ENCODE assay signal across 16 cellular contexts in genomic region chr2:191001032-191001431, GRCh38. TPM values are rescaled to one million over a fixed set of nuclear protein-coding genes. Genes with fewer than 3 reads are reported as not detected.
DNase-seq lines count a peak whose midpoint lies in the region; ATAC-seq, FAIRE-seq and TF ChIP-seq lines count a peak whose summit lies in the region.
"Had no signal": no experiment of that assay in that cellular context is flagged by ENCODE, and none has a peak within 500 bp of the region (broad histone marks: within the 10 kb centered on the region; RNA-seq: fewer than 3 reads in every experiment).

No MANE protein-coding gene starts in this region.

- peak overlapping the region; percentile 48 for H3K27ac Mint-ChIP-seq in CD4-positive, alpha-beta T cell

- CTCF ChIA-PET in CD4-positive, alpha-beta T cell (lab: Charles Lee): interaction anchor here (1.3 kb wide), 1 partner anchor 18 kb away, joined by 3 read pairs; no protein-coding TSS in a partner anchor
- CTCF ChIA-PET in GM12878 (lab: Yijun Ruan, JAX): interaction anchor here (1.5 kb wide), 1 partner anchor 10 kb away, joined by 4 read pairs; no protein-coding TSS in a partner anchor

- peaks cover 28% of the 10 kb centered on the region for H3K79me2 ChIP-seq in GM12878 (ENCODE audit: control insufficient read depth, insufficient read depth, low read length)

- peaks cover 2% of the 10 kb centered on the region; the same call in 1 of the 2 replicates for H3K4me1 ChIP-seq in GM12878 (ENCODE audit: control insufficient read depth, insufficient read depth, low read length)
- peaks cover 0 to 7% of the 10 kb centered on the region in 2 donors for H3K4me1 ChIP-seq in left lung
- H3K4me1 ChIP-seq in esophagus muscularis mucosa: peaks cover 0 to 15% (median 8%) of the 10 kb centered on the region in 4 donors

- peaks cover 63% of the 10 kb centered on the region for H3K4me1 Mint-ChIP-seq in CD4-positive, alpha-beta T cell (ENCODE audit: low read depth)

- no TSS peak for BruUV-seq in GM12878 (replicated peaks; lab: Mats Ljungman, UMichigan)

- 55% methylated on average over 2 of the region's 2 CpGs for WGBS in GM12878 (ENCODE audit: insufficient coverage, insufficient replicate concordance, low lambda C conversion rate, missing lambda C conversion rate)
- 69% methylated on average over 2 of the region's 2 CpGs for WGBS in esophagus muscularis mucosa

- POLR2A ChIA-PET in CD4-positive, alpha-beta T cell (lab: Charles Lee): interaction anchor here (5.4 kb wide), 1 partner anchor 12 kb away, joined by 29 read pairs; the partner anchor contains the start of gene STAT1
- POLR2A ChIA-PET in GM12878 (lab: Charles Lee): interaction anchor here (0.6 to 1.1 kb wide), 4 partner anchors 11 to 147 kb away, joined by 3 to 10 read pairs (median 5); no protein-coding TSS in a partner anchor

- H3K9me3 ChIP-seq in CD4-positive, alpha-beta T cell (ENCODE audit: control insufficient read depth, low read length): no peaks in the 10 kb centered on the region
- H3K9me3 ChIP-seq in GM12878 (replicated peaks; ENCODE audit: control insufficient read depth, insufficient read depth, low read length): peaks cover 24% of the 10 kb centered on the region
- no peaks in the 10 kb centered on the region for H3K9me3 ChIP-seq in left lung
- no peaks in the 10 kb centered on the region for H3K9me3 ChIP-seq in esophagus muscularis mucosa

- H3K9me3 Mint-ChIP-seq in CD4-positive, alpha-beta T cell: no peaks in the 10 kb centered on the region

- FAIRE-seq in GM12892 (lab: Jason Lieb, UNC): no peak
- FAIRE-seq in GM12878 (lab: Jason Lieb, UNC): no peak
- no peak for FAIRE-seq in D721Med (lab: Jason Lieb, UNC)
- FAIRE-seq: GM12891 had no signal

- no peak for DNase-seq in CD4-positive, alpha-beta T cell
- no peak for DNase-seq in GM12892 (ENCODE audit: insufficient read length)
- DNase-seq in GM12878 (ENCODE audit: low read depth, low spot score): no peak
- DNase-seq in left lung: no peak
- DNase-seq in D721Med (ENCODE audit: insufficient read length, low spot score): no peak
- DNase-seq in DMS153 (lab: John Stamatoyannopoulos, UW): no peak
- DNase-seq in esophagus muscularis mucosa (ENCODE audit: extremely low spot score): no peak
- DNase-seq: GF-D8; head of caudate nucleus; KG1; NCI-H1092; NCI-H510A treated with DMSO at 0.1 percent for 48 hours; stimulated activated CD4-positive, alpha-beta T cell treated with anti-CD3 and anti-CD28 coated beads, Interleukin-2, amount 100 ng/mL, for 48 hours; WERI-Rb-1 had no signal

- ATAC-seq in CD4-positive, alpha-beta T cell (ENCODE audit: poor library complexity): no peak
- ATAC-seq in GM12878: no peak
- ATAC-seq in left lung: peak; percentile 70

- no peaks in the 10 kb centered on the region for H3K27me3 ChIP-seq in CD4-positive, alpha-beta T cell (ENCODE audit: control insufficient read depth, insufficient read depth, low read length)
- no peaks in the 10 kb centered on the region for H3K27me3 ChIP-seq in GM12878 (replicated peaks in 1 of 2; ENCODE audit: control insufficient read depth in 2 of 2, insufficient read depth in 2 of 2, low read length in 1 of 2)
- no peaks in the 10 kb centered on the region for H3K27me3 ChIP-seq in left lung
- no peaks in the 10 kb centered on the region for H3K27me3 ChIP-seq in esophagus muscularis mucosa

- SMC1A ChIA-PET in GM12878 (lab: Charles Lee; ENCODE audit: uncharacterized antibody, unreplicated experiment): interaction anchor here (0.9 to 2.0 kb wide), 3 partner anchors 26 to 38 kb away, joined by 3 to 5 read pairs (median 5); no protein-coding TSS in a partner anchor

- H3K36me3 ChIP-seq in GM12878 (ENCODE audit: control insufficient read depth in 2 of 2, insufficient read depth in 2 of 2, low read length in 1 of 2): peaks cover 41 to 84% of the 10 kb centered on the region in 2 experiments
- H3K36me3 ChIP-seq in left lung: peaks cover 0 to 100% of the 10 kb centered on the region in 2 donors
- peaks cover 70 to 100% (median 84%) of the 10 kb centered on the region in 4 donors for H3K36me3 ChIP-seq in esophagus muscularis mucosa

- in situ Hi-C loops in GM12878 (cut with MboI): no loop called here

- peaks cover 28% of the 10 kb centered on the region for H4K20me1 ChIP-seq in GM12878 (ENCODE audit: control insufficient read depth, insufficient read depth)

- H3K27me3 Mint-ChIP-seq in CD4-positive, alpha-beta T cell: no peaks in the 10 kb centered on the region

- H3K36me3 Mint-ChIP-seq in CD4-positive, alpha-beta T cell (ENCODE audit: low read depth): peaks cover 98% of the 10 kb centered on the region

- TF ChIP-seq POLR2A in GM12892 (IDR thresholded peaks at IDR 0.05; ENCODE audit: low read depth, low read length) (0 out of 2 replicates have a peak, but pooled peaks have one; percentile 29), GM12878 (IDR thresholded peaks at IDR 0.05; ENCODE audit: low read depth, low read length) (peak; percentile 60; the same call in 1 of the 2 replicates), esophagus muscularis mucosa (IDR thresholded peaks at IDR 0.05; ENCODE audit: low read depth) (no peak)

- H3K27ac ChIP-seq in CD4-positive, alpha-beta T cell (ENCODE audit: low read depth, low read length): no peak overlapping the region
- H3K27ac ChIP-seq in GM12878 (ENCODE audit: control insufficient read depth, insufficient read depth) (no peak overlapping the region), left lung (peak overlapping the region; percentile 11 to 27), esophagus muscularis mucosa (replicated peaks in 1 of 4) (no peak overlapping the region)
- H3K27ac ChIP-seq: WERI-Rb-1 had no signal

- no peak overlapping the region for H3K4me2 ChIP-seq in GM12878 (ENCODE audit: control insufficient read depth, insufficient read depth)

- no peak for TF ChIP-seq CTCF in CD4-positive, alpha-beta T cell (IDR thresholded peaks at IDR 0.05)
- TF ChIP-seq CTCF in GM12878 (IDR thresholded peaks at IDR 0.05 in 2 of 3, conservative IDR thresholded peaks at IDR 0.05 in 1 of 3; ENCODE audit: control insufficient read depth in 2 of 3, extremely low read depth in 1 of 3, insufficient read depth in 1 of 3, low read depth in 3 of 3, low read length in 3 of 3) (no peak), left lung (IDR thresholded peaks at IDR 0.05) (no peak), D721Med (IDR thresholded peaks at IDR 0.05; ENCODE audit: insufficient read depth, missing control alignments) (no peak), esophagus muscularis mucosa (IDR thresholded peaks at IDR 0.05) (no peak)

- TF ChIP-seq EP300 in GM12878 (IDR thresholded peaks at IDR 0.05; ENCODE audit: borderline replicate concordance in 1 of 2, control insufficient read depth in 1 of 2, low read depth in 2 of 2, low read length in 2 of 2) (no peak), esophagus muscularis mucosa (IDR thresholded peaks at IDR 0.05) (no peak)

- H3K4me3 ChIP-seq in GM12878: no peak overlapping the region
- no peak overlapping the region for H3K4me3 ChIP-seq in left lung
- no peak overlapping the region for H3K4me3 ChIP-seq in esophagus muscularis mucosa
- H3K4me3 ChIP-seq: lung had no signal

- no peak for TF ChIP-seq RAD21 in GM12878 (IDR thresholded peaks at IDR 0.05; ENCODE audit: insufficient read depth, low read depth, low read length)

- H3K9ac ChIP-seq in GM12878 (ENCODE audit: control insufficient read depth, insufficient read depth, low read length): no peak overlapping the region

- H3K4me3 Mint-ChIP-seq in CD4-positive, alpha-beta T cell: no peak overlapping the region

- RAD21 ChIA-PET in GM12878 (lab: Charles Lee; ENCODE audit: unreplicated experiment): no interaction called here

- intact Hi-C loops in CD4-positive, alpha-beta T cell (cut with DNase I, micrococcal nuclease): no loop called here
- intact Hi-C loops in GM12878 (cut with micrococcal nuclease; ENCODE audit: unreplicated experiment) (no loop called here), left lung (cut with DNase I) (no loop called here), esophagus muscularis mucosa (cut with DNase I) (no loop called here)

- no peak overlapping the region for H2AFZ ChIP-seq in GM12878 (ENCODE audit: control insufficient read depth, low read depth, low read length)

TF ChIP-seq in GM12878, 131 proteins besides CTCF, POLR2A, EP300 and RAD21:
- no peak for TF ChIP-seq ATF3 (IDR thresholded peaks at IDR 0.05; ENCODE audit: borderline replicate concordance, extremely low read depth, low read depth, low read length)
- TF ChIP-seq POLR2AphosphoS5 (IDR thresholded peaks at IDR 0.05; ENCODE audit: low read length): peak; percentile 6; the same call in 1 of the 2 replicates

RNA-seq across cellular contexts. Expression of gene STAT1, which starts 12.9 kb away (rescaled TPM):
- 10 to 100 TPM; 56.6 to 57.8 TPM for total RNA-seq in CD4-positive, alpha-beta T cell
- polyA plus RNA-seq in GM12892 (2012; ENCODE audit: missing spikeins): 219 TPM
- total RNA-seq in GM12878 (2013; cell fraction: nucleolus; rRNA removed): 234 and 236 TPM in 2 replicates
- 266 and 304 TPM in 2 replicates for total RNA-seq in GM12878 (2014; rRNA removed)
- 249 and 277 TPM in 2 replicates for total RNA-seq in GM12878 (2014; rRNA removed; fragmentation: Illumina TruSeq; extraction: Trizol)
- 309 and 336 TPM in 2 replicates for total RNA-seq in GM12878 (2021)
- 185 TPM for polyA plus RNA-seq in GM12878 (2011; ENCODE audit: low read depth)
- 398 and 422 TPM in 2 replicates for polyA plus RNA-seq in GM12878 (2011; rRNA removed)
- polyA plus RNA-seq in GM12878 (2011; cell fraction: cytosol; rRNA removed): 272 and 306 TPM in 2 replicates
- 395 and 414 TPM in 2 replicates for polyA plus RNA-seq in GM12878 (2011; cell fraction: nucleus; rRNA removed)
- 237 and 268 TPM in 2 replicates for polyA plus RNA-seq in GM12878 (2012)
- 337 and 410 TPM in 2 replicates for polyA plus RNA-seq in GM12878 (2014; fragmentation: Illumina TruSeq; extraction: Trizol)
- 100 to 1,000 TPM in 1 of 2 experiments, 10 to 100 TPM in 1; 81.8 to 102 TPM for polyA plus RNA-seq in GM12878 (2014; fragmentation: Nextera tagmentation; extraction: Ambion mirVana)
- 243 and 305 TPM in 2 replicates for polyA plus RNA-seq in GM12878 (2014; rRNA removed)
- polyA plus RNA-seq in GM12878 (2016; fragmentation: Nextera tagmentation; extraction: Ambion mirVana): 100 to 1,000 TPM; 318 to 326 TPM
- polyA minus RNA-seq in GM12878 (2011; rRNA and poly(A)+ RNA removed): 452 and 493 TPM in 2 replicates
- 179 and 200 TPM in 2 replicates for polyA minus RNA-seq in GM12878 (2011; cell fraction: cytosol; rRNA and poly(A)+ RNA removed)
- 391 and 520 TPM in 2 replicates for polyA minus RNA-seq in GM12878 (2011; cell fraction: nucleus; rRNA and poly(A)+ RNA removed)
- total RNA-seq in left lung: 100 to 1,000 TPM; 118 to 144 TPM
- 10 to 100 TPM; 44.2 to 57.3 (median 48.6) TPM for total RNA-seq in esophagus muscularis mucosa

Comparison
In these comparisons a context has a peak if more than half of its experiments do, and no peak if none do; other contexts are left out.
1. H3K27ac ChIP-seq: peak in left lung (2 of 2); none in CD4-positive, alpha-beta T cell (single experiment), GM12878 (single experiment) and esophagus muscularis mucosa (0 of 4).